ENCODE assay signal across 17 cellular contexts in genomic region chr4:87041142-87041541, GRCh38.
A peak's percentile ranks its signal among the peaks of the same experiment; 100 is the strongest.
DNase-seq lines count a peak whose midpoint lies in the region; ATAC-seq and TF ChIP-seq lines count a peak whose summit lies in the region.
"Had no signal": no experiment of that assay in that cellular context is flagged by ENCODE, and none has a peak within 500 bp of the region (broad histone marks: within the 10 kb centered on the region; RNA-seq: fewer than 3 reads in every experiment).

No MANE protein-coding gene starts in this region.

- H2AFZ ChIP-seq in osteoblast (ENCODE audit: low read length): no peak overlapping the region

- ATAC-seq in stimulated activated naive CD8-positive, alpha-beta T cell treated with anti-CD3 and anti-CD28 coated beads, Interleukin-15, Interleukin-2, amounts not matched to agents 100 U/mL and 50 U/mL, for 24 hours: no peak
- ATAC-seq in aorta (ENCODE audit: low FRiP score): peak; percentile 26
- ATAC-seq: body of pancreas had no signal

- intact Hi-C loops in aorta (cut with DNase I): loop anchor here in 1 of 2 donors (5.0 kb wide), 1 partner anchor 36 kb away; no protein-coding TSS in a partner anchor

- H3K4me3 Mint-ChIP-seq in stimulated activated naive CD8-positive, alpha-beta T cell treated with anti-CD3 and anti-CD28 coated beads, Interleukin-15, Interleukin-2, amounts not matched to agents 100 ng/mL and 50 ng/mL, for 24 hours: no peak overlapping the region
- H3K4me3 Mint-ChIP-seq: activated CD4-positive, alpha-beta T cell treated with anti-CD3 and anti-CD28 coated beads, Interleukin-2, amount 10 ng/mL, durations not matched to agents 7 days and 5 days; T-helper 1 cell treated with Interleukin-12 subunit alpha and Interleukin-12 subunit beta and Interleukin-4 antibody, amounts not matched to agents 30 μg/mL and 1 μg/mL, for 36 hours had no signal

- H3K4me1 ChIP-seq in osteoblast (ENCODE audit: insufficient read depth, low read length): peaks cover 61% of the 10 kb centered on the region
- H3K4me1 ChIP-seq in aorta (ENCODE audit: control insufficient read depth in 1 of 2, insufficient read depth in 2 of 2, low read length in 2 of 2): peaks cover 4 to 22% of the 10 kb centered on the region in 2 donors

- CTCF ChIA-PET in HEK293T (lab: Yijun Ruan, JAX): no interaction called here

- H3K4me3 ChIP-seq in fibroblast of mammary gland (ENCODE audit: control insufficient read depth, low read depth, low read length) (no peak overlapping the region), osteoblast (ENCODE audit: insufficient read depth, low read length) (no peak overlapping the region), aorta (ENCODE audit: low read length in 2 of 2) (no peak overlapping the region)
- H3K4me3 ChIP-seq: body of pancreas, skin epidermis had no signal

- H4K20me1 ChIP-seq in osteoblast (ENCODE audit: insufficient read depth, low read length): peaks cover 7% of the 10 kb centered on the region

- H3K27ac ChIP-seq in osteoblast (ENCODE audit: low read depth, low read length): peak overlapping the region; percentile 31
- peak overlapping the region; percentile 43 to 45 for H3K27ac ChIP-seq in aorta (ENCODE audit: low read depth in 1 of 2, low read length in 2 of 2)

- H3K36me3 ChIP-seq in osteoblast (ENCODE audit: insufficient read depth, low read length) (no peaks in the 10 kb centered on the region), aorta (ENCODE audit: control insufficient read depth in 1 of 2, insufficient read depth in 2 of 2, low read length in 1 of 2) (no peaks in the 10 kb centered on the region)

- H3K4me2 ChIP-seq in osteoblast (ENCODE audit: insufficient read depth, low read length): no peak overlapping the region

- peaks cover under 1% of the 10 kb centered on the region for H3K36me3 Mint-ChIP-seq in stimulated activated naive CD8-positive, alpha-beta T cell treated with anti-CD3 and anti-CD28 coated beads, Interleukin-15, Interleukin-2, amounts not matched to agents 100 ng/mL and 50 ng/mL, for 24 hours (ENCODE audit: low read depth)
- H3K36me3 Mint-ChIP-seq: naive B cell had no signal

- peaks cover 34% of the 10 kb centered on the region for H3K4me1 Mint-ChIP-seq in stimulated activated naive CD8-positive, alpha-beta T cell treated with anti-CD3 and anti-CD28 coated beads, Interleukin-15, Interleukin-2, amounts not matched to agents 100 ng/mL and 50 ng/mL, for 24 hours (ENCODE audit: low read depth)

- no peaks in the 10 kb centered on the region for H3K27me3 Mint-ChIP-seq in stimulated activated naive CD8-positive, alpha-beta T cell treated with anti-CD3 and anti-CD28 coated beads, Interleukin-15, Interleukin-2, amounts not matched to agents 100 ng/mL and 50 ng/mL, for 24 hours
- H3K27me3 Mint-ChIP-seq: activated CD4-positive, alpha-beta T cell treated with anti-CD3 and anti-CD28 coated beads, Interleukin-2, amount 10 ng/mL, durations not matched to agents 7 days and 5 days; naive B cell had no signal

- H3K9me3 Mint-ChIP-seq in stimulated activated naive CD8-positive, alpha-beta T cell treated with anti-CD3 and anti-CD28 coated beads, Interleukin-15, Interleukin-2, amounts not matched to agents 100 ng/mL and 50 ng/mL, for 24 hours: no peaks in the 10 kb centered on the region
- H3K9me3 Mint-ChIP-seq: activated CD4-positive, alpha-beta T cell treated with anti-CD3 and anti-CD28 coated beads, Interleukin-2, amount 10 ng/mL, durations not matched to agents 7 days and 5 days; naive B cell; T-helper 1 cell treated with Interleukin-12 subunit alpha and Interleukin-12 subunit beta and Interleukin-4 antibody, amounts not matched to agents 30 μg/mL and 1 μg/mL, for 36 hours had no signal

- no peaks in the 10 kb centered on the region for H3K9me3 ChIP-seq in osteoblast (ENCODE audit: low read depth, low read length)
- H3K9me3 ChIP-seq in aorta (ENCODE audit: control insufficient read depth, low read length): no peaks in the 10 kb centered on the region
- H3K9me3 ChIP-seq: body of pancreas had no signal

- POLR2A ChIA-PET in HEK293T (lab: Yijun Ruan, JAX): no interaction called here

- DNase-seq in stimulated activated naive CD8-positive, alpha-beta T cell treated with anti-CD3 and anti-CD28 coated beads, Interleukin-15, Interleukin-2, amounts not matched to agents 100 U/mL and 50 U/mL, for 24 hours: no peak
- peak; percentile 79 for DNase-seq in fibroblast of mammary gland (ENCODE audit: low read depth)
- DNase-seq in osteoblast (ENCODE audit: insufficient read length, low spot score, missing footprints): no peak
- no peak for DNase-seq in aorta
- no peak for DNase-seq in NCI-H1105 treated with DMSO at 0.1 percent for 48 hours (lab: John Stamatoyannopoulos, UW)
- DNase-seq in NCI-H2107 (lab: John Stamatoyannopoulos, UW): no peak
- DNase-seq in HEK293T (ENCODE audit: extremely low spot score): no peak
- DNase-seq: activated CD4-positive, alpha-beta T cell treated with anti-CD3 and anti-CD28 coated beads, Interleukin-2, amount 10 ng/mL, durations not matched to agents 7 days and 5 days; body of pancreas; DMS153; effector memory CD4-positive, alpha-beta T cell; head of caudate nucleus; naive B cell; trophoblast cell had no signal

- peak overlapping the region; percentile 45 for H3K27ac Mint-ChIP-seq in stimulated activated naive CD8-positive, alpha-beta T cell treated with anti-CD3 and anti-CD28 coated beads, Interleukin-15, Interleukin-2, amounts not matched to agents 100 ng/mL and 50 ng/mL, for 24 hours
- H3K27ac Mint-ChIP-seq: activated CD4-positive, alpha-beta T cell treated with anti-CD3 and anti-CD28 coated beads, Interleukin-2, amount 10 ng/mL, durations not matched to agents 7 days and 5 days; T-helper 1 cell treated with Interleukin-12 subunit alpha and Interleukin-12 subunit beta and Interleukin-4 antibody, amounts not matched to agents 30 μg/mL and 1 μg/mL, for 36 hours had no signal

- no peaks in the 10 kb centered on the region for H3K27me3 ChIP-seq in osteoblast (ENCODE audit: insufficient read depth, low read length)
- no peaks in the 10 kb centered on the region for H3K27me3 ChIP-seq in aorta (ENCODE audit: control insufficient read depth in 1 of 2, insufficient read depth in 2 of 2, low read length in 1 of 2)
- H3K27me3 ChIP-seq: body of pancreas had no signal

- WGBS in aorta, 2 donors: 90 to 93% methylated on average over 3 of the region's 3 CpGs

- TF ChIP-seq CTCF in fibroblast of mammary gland (conservative IDR thresholded peaks at IDR 0.05; ENCODE audit: control insufficient read depth, insufficient read depth, low read depth, low read length) (no peak), osteoblast (IDR thresholded peaks at IDR 0.05; ENCODE audit: extremely low read depth, low read depth, low read length) (no peak)

- peaks cover 85% of the 10 kb centered on the region for H3K79me2 ChIP-seq in osteoblast (ENCODE audit: insufficient read depth, low read length)

TF ChIP-seq in HEK293T, 16 proteins besides CTCF, POLR2A, EP300 and RAD21:
- TF ChIP-seq BHLHE40 (IDR thresholded peaks at IDR 0.05; ENCODE audit: borderline replicate concordance): no peak
- no peak for TF ChIP-seq NFRKB (IDR thresholded peaks at IDR 0.05)
- no peak for TF ChIP-seq TARDBP (IDR thresholded peaks at IDR 0.05)
- no peak for TF ChIP-seq CTBP1 (IDR thresholded peaks at IDR 0.05; ENCODE audit: borderline replicate concordance)
- no peak for TF ChIP-seq L3MBTL2 (conservative IDR thresholded peaks at IDR 0.05)
- no peak for TF ChIP-seq FOXK2 (IDR thresholded peaks at IDR 0.05)
- TF ChIP-seq ELF4 (IDR thresholded peaks at IDR 0.05): no peak
- TF ChIP-seq LEF1 (IDR thresholded peaks at IDR 0.05; ENCODE audit: borderline replicate concordance): no peak
- no peak for TF ChIP-seq HDGF (IDR thresholded peaks at IDR 0.05; ENCODE audit: borderline replicate concordance)
- no peak for TF ChIP-seq SUZ12 (IDR thresholded peaks at IDR 0.05)
- no peak for TF ChIP-seq SP1 (IDR thresholded peaks at IDR 0.05)
- no peak for TF ChIP-seq FOXA1 (IDR thresholded peaks at IDR 0.05)
- TF ChIP-seq FOXM1 (IDR thresholded peaks at IDR 0.05; ENCODE audit: borderline replicate concordance): no peak
- TF ChIP-seq ARNT (IDR thresholded peaks at IDR 0.05): no peak
- no peak for TF ChIP-seq PKNOX1 (IDR thresholded peaks at IDR 0.05)
- no peak for TF ChIP-seq ZNF384 (IDR thresholded peaks at IDR 0.05)
